9 cellular contexts compared by ENCODE assay signal in genomic region chr3:50602675-50603191, GRCh38. TPM values are rescaled to one million over a fixed set of nuclear protein-coding genes. Genes with fewer than 3 reads are reported as not detected.
DNase-seq lines count a peak whose midpoint lies in the region; ATAC-seq and TF ChIP-seq lines count a peak whose summit lies in the region.
"Had no signal": no experiment of that assay in that cellular context is flagged by ENCODE, and none has a peak within 500 bp of the region (broad histone marks: within the 10 kb centered on the region; RNA-seq: fewer than 3 reads in every experiment).

No MANE protein-coding gene starts in this region.

- H3K4me3 ChIP-seq in skin epidermis (no peak overlapping the region), MM.1S (ENCODE audit: low read length) (no peak overlapping the region)
- H3K4me3 ChIP-seq: HAP-1 had no signal

- no peaks in the 10 kb centered on the region for H3K36me3 ChIP-seq in MM.1S (replicated peaks; ENCODE audit: insufficient read depth, low read length)

- H3F3A ChIP-seq in MM.1S (ENCODE audit: insufficient read depth, low read length), result no peaks in the 10 kb centered on the region

- ATAC-seq in GM18505 (IDR thresholded peaks at IDR 0.05; ENCODE audit: unreplicated experiment), result no peak
- no peak for ATAC-seq in HG03135 (IDR thresholded peaks at IDR 0.05; ENCODE audit: unreplicated experiment)

- no peak overlapping the region for H3K4me2 ChIP-seq in MM.1S (ENCODE audit: low read depth, low read length)

- peaks cover 87% of the 10 kb centered on the region for H3K4me1 Mint-ChIP-seq in activated CD4-positive, alpha-beta memory T cell treated with anti-CD3 and anti-CD28 coated beads, Interleukin-2, amount 10 ng/mL, durations not matched to agents 7 days and 5 days
- H3K4me1 Mint-ChIP-seq in glutamatergic neuron (ENCODE audit: low read depth, unreplicated experiment), result no peaks in the 10 kb centered on the region

- CTCF ChIA-PET in activated CD4-positive, alpha-beta memory T cell treated with anti-CD3 and anti-CD28 coated beads, Interleukin-2, amount 10 ng/mL, durations not matched to agents 7 days and 5 days (lab: Charles Lee), result interaction anchor here (2.5 to 21.3 kb wide), 6 partner anchors 7 to 28 kb away, joined by 14 to 854 read pairs (median 20); partner anchors contain the start of genes C3orf18, CISH, HEMK1 and MAPKAPK3

- H3K27ac ChIP-seq in skin epidermis (peak overlapping the region in 20 of 21 experiments; percentile 78 to 97 (median 92)), MM.1S (ENCODE audit: low read length) (no peak overlapping the region)

- DNase-seq in DMS79 (lab: John Stamatoyannopoulos, UW), result peak; percentile 22
- DNase-seq in activated CD4-positive, alpha-beta memory T cell treated with anti-CD3 and anti-CD28 coated beads, Interleukin-2, amount 10 ng/mL, durations not matched to agents 7 days and 5 days, result peak; percentile 39
- no peak for DNase-seq in glutamatergic neuron
- no peak for DNase-seq in MM.1S
- no peak for DNase-seq in cortex of kidney (lab: John Stamatoyannopoulos, UW)

- H3K79me2 ChIP-seq in MM.1S (ENCODE audit: low read length), result no peaks in the 10 kb centered on the region

- H3K4me3 Mint-ChIP-seq in activated CD4-positive, alpha-beta memory T cell treated with anti-CD3 and anti-CD28 coated beads, Interleukin-2, amount 10 ng/mL, durations not matched to agents 7 days and 5 days, result peak overlapping the region; percentile 71
- H3K4me3 Mint-ChIP-seq in glutamatergic neuron (ENCODE audit: unreplicated experiment), result peak overlapping the region; percentile 1

- peaks cover 80% of the 10 kb centered on the region for H3K36me3 Mint-ChIP-seq in activated CD4-positive, alpha-beta memory T cell treated with anti-CD3 and anti-CD28 coated beads, Interleukin-2, amount 10 ng/mL, durations not matched to agents 7 days and 5 days (ENCODE audit: low read depth)
- no peaks in the 10 kb centered on the region for H3K36me3 Mint-ChIP-seq in glutamatergic neuron (ENCODE audit: unreplicated experiment)

- no peaks in the 10 kb centered on the region for H3K9me2 ChIP-seq in MM.1S (replicated peaks; ENCODE audit: insufficient read depth, low read length)

- no peak overlapping the region for H3K9ac ChIP-seq in MM.1S (ENCODE audit: low read length)

- no peak overlapping the region for H2AFZ ChIP-seq in MM.1S (ENCODE audit: low read length)

- H3K9me3 Mint-ChIP-seq in activated CD4-positive, alpha-beta memory T cell treated with anti-CD3 and anti-CD28 coated beads, Interleukin-2, amount 10 ng/mL, durations not matched to agents 7 days and 5 days, result no peaks in the 10 kb centered on the region
- H3K9me3 Mint-ChIP-seq in glutamatergic neuron (ENCODE audit: unreplicated experiment), result no peaks in the 10 kb centered on the region

- POLR2A ChIA-PET in activated CD4-positive, alpha-beta memory T cell treated with anti-CD3 and anti-CD28 coated beads, Interleukin-2, amount 10 ng/mL, durations not matched to agents 7 days and 5 days (lab: Charles Lee), result interaction anchor here (0.6 to 34.1 kb wide), 6 partner anchors 13 to 783 kb away, joined by 4 to 4963 read pairs (median 231); partner anchors contain the start of genes C3orf18, CISH, HEMK1 and IFRD2

- H3K9me3 ChIP-seq in MM.1S (replicated peaks; ENCODE audit: insufficient read depth, low read length), result no peaks in the 10 kb centered on the region
- H3K9me3 ChIP-seq: HAP-1 had no signal

- TF ChIP-seq CTCF in glutamatergic neuron (IDR thresholded peaks at IDR 0.05; ENCODE audit: partially characterized antibody, unreplicated experiment), result no peak
- TF ChIP-seq CTCF in MM.1S (IDR thresholded peaks at IDR 0.05; ENCODE audit: low read length), result no peak

- H4K20me1 ChIP-seq in MM.1S (ENCODE audit: insufficient read depth, low read length), result no peaks in the 10 kb centered on the region

- H3K27me3 Mint-ChIP-seq in activated CD4-positive, alpha-beta memory T cell treated with anti-CD3 and anti-CD28 coated beads, Interleukin-2, amount 10 ng/mL, durations not matched to agents 7 days and 5 days, result no peaks in the 10 kb centered on the region
- peaks cover 2% of the 10 kb centered on the region for H3K27me3 Mint-ChIP-seq in glutamatergic neuron (ENCODE audit: unreplicated experiment)

- no peaks in the 10 kb centered on the region for H3K27me3 ChIP-seq in MM.1S (replicated peaks; ENCODE audit: insufficient read depth, low read length)

- no peak for TF ChIP-seq POLR2A in GM18505 (IDR thresholded peaks at IDR 0.05; ENCODE audit: borderline replicate concordance, extremely low read depth, insufficient read depth, insufficient read length)

- peak overlapping the region; percentile 99 for H3K27ac Mint-ChIP-seq in activated CD4-positive, alpha-beta memory T cell treated with anti-CD3 and anti-CD28 coated beads, Interleukin-2, amount 10 ng/mL, durations not matched to agents 7 days and 5 days
- H3K27ac Mint-ChIP-seq in glutamatergic neuron (ENCODE audit: unreplicated experiment), result no peak overlapping the region

- H3K4me1 ChIP-seq in MM.1S (ENCODE audit: low read length), result peaks cover 11% of the 10 kb centered on the region
- H3K4me1 ChIP-seq: HAP-1 had no signal

RNA-seq across cellular contexts. Expression of gene CISH, which starts 8.8 kb away (rescaled TPM):
- total RNA-seq in activated CD4-positive, alpha-beta memory T cell treated with anti-CD3 and anti-CD28 coated beads, Interleukin-2, amount 10 ng/mL, durations not matched to agents 7 days and 5 days, result 100 to 1,000 TPM; 328 to 335 TPM
- total RNA-seq in glutamatergic neuron (ENCODE audit: unreplicated experiment), result 6.0 TPM

RNA-seq across cellular contexts. Expression of gene MAPKAPK3, which starts 14.2 kb away (rescaled TPM):
- total RNA-seq in activated CD4-positive, alpha-beta memory T cell treated with anti-CD3 and anti-CD28 coated beads, Interleukin-2, amount 10 ng/mL, durations not matched to agents 7 days and 5 days, result 100 to 1,000 TPM; 146 to 157 TPM
- 10.7 TPM for total RNA-seq in glutamatergic neuron (ENCODE audit: unreplicated experiment)

RNA-seq across cellular contexts. Expression of gene HEMK1, which starts 33.4 kb away (rescaled TPM):
- total RNA-seq in activated CD4-positive, alpha-beta memory T cell treated with anti-CD3 and anti-CD28 coated beads, Interleukin-2, amount 10 ng/mL, durations not matched to agents 7 days and 5 days, result 10 to 100 TPM; 49.6 to 50.1 TPM
- total RNA-seq in glutamatergic neuron (ENCODE audit: unreplicated experiment), result 21.1 TPM

RNA-seq across cellular contexts. Expression of gene C3orf18, which starts 35.2 kb away (rescaled TPM):
- 10 to 100 TPM; 14.6 to 17.5 TPM for total RNA-seq in activated CD4-positive, alpha-beta memory T cell treated with anti-CD3 and anti-CD28 coated beads, Interleukin-2, amount 10 ng/mL, durations not matched to agents 7 days and 5 days
- total RNA-seq in glutamatergic neuron (ENCODE audit: unreplicated experiment), result 13.0 TPM

Comparison
In these comparisons a context has a peak if more than half of its experiments do, and no peak if none do; other contexts are left out.
1. DNase-seq: peak in DMS79 (single experiment) and activated CD4-positive, alpha-beta memory T cell treated with anti-CD3 and anti-CD28 coated beads, Interleukin-2, amount 10 ng/mL, durations not matched to agents 7 days and 5 days (single experiment); none in glutamatergic neuron (single experiment), MM.1S (single experiment) and cortex of kidney (single experiment).
2. RNA of gene CISH, which starts 8.8 kb away (total RNA-seq): 328 to 335 TPM in activated CD4-positive, alpha-beta memory T cell treated with anti-CD3 and anti-CD28 coated beads, Interleukin-2, amount 10 ng/mL, durations not matched to agents 7 days and 5 days; 6.0 TPM in glutamatergic neuron (single experiment); every median in the first group is over 10 times any median in the second.
3. RNA of gene MAPKAPK3, which starts 14.2 kb away (total RNA-seq): 146 to 157 TPM in activated CD4-positive, alpha-beta memory T cell treated with anti-CD3 and anti-CD28 coated beads, Interleukin-2, amount 10 ng/mL, durations not matched to agents 7 days and 5 days; 10.7 TPM in glutamatergic neuron (single experiment); every median in the first group is over 10 times any median in the second.